ENCODE assay signal across 1 cellular context in the genomic region with DNA sequence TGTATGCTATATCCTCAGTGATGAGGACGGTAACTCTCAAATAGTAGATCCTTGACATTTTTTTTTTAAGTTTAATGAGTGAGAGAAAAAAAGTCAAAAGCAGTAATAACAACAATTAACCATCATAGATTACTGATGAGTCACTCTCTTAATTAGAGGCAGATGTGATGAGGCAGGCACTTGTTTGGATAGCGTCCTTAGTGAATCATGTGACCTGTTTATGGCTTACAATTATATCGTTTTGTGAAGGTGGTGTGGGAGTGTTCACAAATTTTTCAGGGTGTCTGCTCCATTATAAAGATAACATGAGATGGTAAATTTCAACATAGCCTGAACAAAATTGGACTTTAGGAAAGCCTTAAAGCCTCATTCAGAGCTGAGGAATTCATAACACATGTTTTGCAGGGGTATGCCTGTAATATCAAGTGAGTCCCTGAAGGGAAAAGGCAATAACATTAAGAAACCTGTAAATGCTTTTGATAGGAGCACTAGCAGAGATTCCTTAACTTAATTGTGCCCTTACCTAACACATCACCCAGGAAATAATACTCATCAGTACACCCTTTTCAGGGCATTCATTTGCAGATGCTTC.
A peak's percentile ranks its signal among the peaks of the same experiment; 100 is the strongest.
TF ChIP-seq lines count a peak whose summit lies in the region.

No MANE protein-coding gene starts in this region.

TF ChIP-seq in IMR-90, 13 proteins besides CTCF, POLR2A, EP300 and RAD21:
- TF ChIP-seq BHLHE40 (IDR thresholded peaks at IDR 0.05; ENCODE audit: low read depth, low read length) (no peak), MAZ (IDR thresholded peaks at IDR 0.05; ENCODE audit: borderline replicate concordance, low read depth, low read length) (no peak), CHD1 (IDR thresholded peaks at IDR 0.05; ENCODE audit: low read depth, low read length) (no peak), FOS (IDR thresholded peaks at IDR 0.05; ENCODE audit: low read depth, low read length) (peak; percentile 51; the same call in 1 of the 2 replicates), MAFK (IDR thresholded peaks at IDR 0.05; ENCODE audit: low read depth, low read length) (no peak), RFX5 (IDR thresholded peaks at IDR 0.05; ENCODE audit: low read depth, low read length) (no peak), SMC3 (IDR thresholded peaks at IDR 0.05; ENCODE audit: low read depth, low read length) (no peak), MXI1 (IDR thresholded peaks at IDR 0.05; ENCODE audit: borderline replicate concordance, low read depth, low read length) (no peak), CEBPB (IDR thresholded peaks at IDR 0.05; ENCODE audit: low read depth, low read length) (no peak), NFE2L2 (IDR thresholded peaks at IDR 0.05; ENCODE audit: low read depth, low read length) (peak; percentile 33; the same call in 1 of the 2 replicates)
- TF ChIP-seq, protein P1, sequence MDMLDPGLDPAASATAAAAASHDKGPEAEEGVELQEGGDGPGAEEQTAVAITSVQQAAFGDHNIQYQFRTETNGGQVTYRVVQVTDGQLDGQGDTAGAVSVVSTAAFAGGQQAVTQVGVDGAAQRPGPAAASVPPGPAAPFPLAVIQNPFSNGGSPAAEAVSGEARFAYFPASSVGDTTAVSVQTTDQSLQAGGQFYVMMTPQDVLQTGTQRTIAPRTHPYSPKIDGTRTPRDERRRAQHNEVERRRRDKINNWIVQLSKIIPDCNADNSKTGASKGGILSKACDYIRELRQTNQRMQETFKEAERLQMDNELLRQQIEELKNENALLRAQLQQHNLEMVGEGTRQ (IDR thresholded peaks at IDR 0.05; ENCODE audit: low read depth, low read length), result no peak; the same call in 1 of the 2 replicates
TF ChIP-seq in IMR-90: peak in this region for 2.
